ENCODE assay signal across 15 cellular contexts in genomic region chr1:10338611-10339010, GRCh38.
A peak's percentile ranks its signal among the peaks of the same experiment; 100 is the strongest.
DNase-seq lines count a peak whose midpoint lies in the region; ATAC-seq and TF ChIP-seq lines count a peak whose summit lies in the region.
"Had no signal": no experiment of that assay in that cellular context is flagged by ENCODE, and none has a peak within 500 bp of the region (broad histone marks: within the 10 kb centered on the region; RNA-seq: fewer than 3 reads in every experiment).

No MANE protein-coding gene starts in this region.

- H3K4me3 ChIP-seq in right cardiac atrium (ENCODE audit: low read length): no peak overlapping the region

- POLR2A ChIA-PET in CD4-positive, alpha-beta T cell (lab: Charles Lee): no interaction called here

- no peaks in the 10 kb centered on the region for H3K27me3 ChIP-seq in right cardiac atrium (ENCODE audit: control insufficient read depth, insufficient read depth)
- no peaks in the 10 kb centered on the region for H3K27me3 ChIP-seq in layer of hippocampus (ENCODE audit: control insufficient read depth, insufficient read depth, low read length)
- H3K27me3 ChIP-seq in CD4-positive, alpha-beta T cell (ENCODE audit: control insufficient read depth, insufficient read depth, low read length): no peaks in the 10 kb centered on the region

- H3K4me1 ChIP-seq in right cardiac atrium (ENCODE audit: control insufficient read depth, insufficient read depth, low read length): peaks cover 2% of the 10 kb centered on the region

- H3K4me1 Mint-ChIP-seq in activated T-cell treated with anti-CD3 and anti-CD28 coated beads, Interleukin-2, amount 50 U/mL, for 4 hours (ENCODE audit: low read depth): no peaks in the 10 kb centered on the region
- no peaks in the 10 kb centered on the region for H3K4me1 Mint-ChIP-seq in CD4-positive, alpha-beta T cell (ENCODE audit: low read depth)
- H3K4me1 Mint-ChIP-seq: CD8-positive, alpha-beta memory T cell had no signal

- no peaks in the 10 kb centered on the region for H3K27me3 Mint-ChIP-seq in activated T-cell treated with anti-CD3 and anti-CD28 coated beads, Interleukin-2, amount 50 U/mL, for 4 hours (ENCODE audit: low read depth)
- H3K27me3 Mint-ChIP-seq in CD4-positive, alpha-beta T cell: no peaks in the 10 kb centered on the region
- H3K27me3 Mint-ChIP-seq: CD8-positive, alpha-beta memory T cell had no signal

- ATAC-seq in Right ventricle myocardium inferior (peak; percentile 42), right cardiac atrium (no peak), GM18498 (IDR thresholded peaks at IDR 0.05; ENCODE audit: unreplicated experiment) (no peak)
- no peak for ATAC-seq in activated T-cell treated with anti-CD3 and anti-CD28 coated beads, Interleukin-2, amount 50 U/mL, for 4 hours
- ATAC-seq in CD4-positive, alpha-beta T cell (ENCODE audit: poor library complexity): no peak

- DNase-seq in Right ventricle myocardium inferior (ENCODE audit: missing footprints) (no peak), right cardiac atrium (no peak), cerebellum (ENCODE audit: low spot score) (peak; percentile 17), substantia nigra (lab: John Stamatoyannopoulos, UW) (no peak)
- DNase-seq in activated T-cell treated with anti-CD3 and anti-CD28 coated beads, Interleukin-2, amount 50 U/mL, for 4 hours: no peak
- DNase-seq in CD4-positive, alpha-beta T cell: no peak
- DNase-seq: DMS79 treated with DMSO at 0.1 percent for 48 hours, NCI-H187, NCI-H345, SIG-M5 had no signal

- H3K9me3 Mint-ChIP-seq in activated T-cell treated with anti-CD3 and anti-CD28 coated beads, Interleukin-2, amount 50 U/mL, for 4 hours: no peaks in the 10 kb centered on the region
- H3K9me3 Mint-ChIP-seq in CD4-positive, alpha-beta T cell: no peaks in the 10 kb centered on the region
- H3K9me3 Mint-ChIP-seq: CD8-positive, alpha-beta memory T cell; H9 had no signal

- CTCF ChIA-PET in CD4-positive, alpha-beta T cell (lab: Charles Lee): interaction anchor here (0.9 to 1.0 kb wide), 2 partner anchors 128 to 129 kb away, joined by 3 read pairs; partner anchors contain the start of gene KIF1B

- peaks cover 23% of the 10 kb centered on the region for H3K36me3 Mint-ChIP-seq in activated T-cell treated with anti-CD3 and anti-CD28 coated beads, Interleukin-2, amount 50 U/mL, for 4 hours (ENCODE audit: insufficient read depth)
- H3K36me3 Mint-ChIP-seq in CD4-positive, alpha-beta T cell (ENCODE audit: low read depth): peaks cover 86% of the 10 kb centered on the region

- TF ChIP-seq CTCF in CD4-positive, alpha-beta T cell (IDR thresholded peaks at IDR 0.05): no peak

- no peak overlapping the region for H3K27ac Mint-ChIP-seq in CD4-positive, alpha-beta T cell

- no peak overlapping the region for H3K4me3 Mint-ChIP-seq in activated T-cell treated with anti-CD3 and anti-CD28 coated beads, Interleukin-2, amount 50 U/mL, for 4 hours
- no peak overlapping the region for H3K4me3 Mint-ChIP-seq in CD4-positive, alpha-beta T cell
- H3K4me3 Mint-ChIP-seq: CD8-positive, alpha-beta memory T cell; H9 had no signal

- 62% methylated on average over 6 of the region's 6 CpGs for WGBS in right cardiac atrium

- H3K27ac ChIP-seq in right cardiac atrium (ENCODE audit: low read length) (no peak overlapping the region), layer of hippocampus (ENCODE audit: low read depth, low read length) (peak overlapping the region; percentile 87), substantia nigra (ENCODE audit: low read depth, low read length, poor library complexity, severe bottlenecking) (peak overlapping the region; percentile 72)
- H3K27ac ChIP-seq in CD4-positive, alpha-beta T cell (ENCODE audit: low read depth, low read length): no peak overlapping the region
- H3K27ac ChIP-seq: HL-60 had no signal

- H3K9me3 ChIP-seq in right cardiac atrium (ENCODE audit: control insufficient read depth, low read length): no peaks in the 10 kb centered on the region
- no peaks in the 10 kb centered on the region for H3K9me3 ChIP-seq in CD4-positive, alpha-beta T cell (ENCODE audit: control insufficient read depth, low read length)

- intact Hi-C loops in Right ventricle myocardium inferior (cut with DNase I) (loop anchor here (1.0 to 10.0 kb wide), 3 partner anchors 128 to 464 kb away; partner anchors contain the start of genes KIF1B, LZIC and NMNAT1), right cardiac atrium (cut with DNase I) (loop anchor here in 2 of 4 donors (5.0 kb wide), 1 partner anchor 126 kb away; the partner anchor contains the start of gene KIF1B (in 2 of the 2))
- intact Hi-C loops in CD4-positive, alpha-beta T cell (cut with DNase I, micrococcal nuclease): loop anchor here in 1 of 2 experiments (5.0 kb wide), 1 partner anchor 126 kb away; the partner anchor contains the start of gene KIF1B

Comparison
In these comparisons a context has a peak if more than half of its experiments do, and no peak if none do; other contexts are left out.
1. H3K27ac ChIP-seq: peak in layer of hippocampus (single experiment) and substantia nigra (single experiment); none in right cardiac atrium (single experiment) and CD4-positive, alpha-beta T cell (single experiment).